21 cellular contexts compared by ENCODE assay signal in the genomic region with DNA sequence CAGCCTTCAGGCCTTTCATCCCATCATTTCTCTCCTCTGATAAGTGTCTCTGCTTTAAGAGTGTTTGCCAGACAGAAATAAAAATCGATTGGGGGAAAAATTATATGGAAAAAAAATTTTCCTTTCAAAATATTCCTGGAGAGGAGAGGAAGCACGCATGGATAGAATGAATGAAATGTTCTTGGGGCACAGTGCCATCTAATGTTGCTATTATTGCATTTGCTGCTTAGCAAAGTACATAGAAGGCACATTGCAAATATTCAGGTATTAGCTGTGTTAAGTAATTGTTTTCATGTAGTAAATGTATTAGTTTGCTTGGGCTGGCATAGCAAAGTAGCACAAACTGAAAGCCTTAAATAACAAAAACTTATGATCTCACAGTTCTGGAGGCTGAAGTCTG. TPM values are rescaled to one million over a fixed set of nuclear protein-coding genes. Genes with fewer than 3 reads are reported as not detected.
A peak's percentile ranks its signal among the peaks of the same experiment; 100 is the strongest.
DNase-seq lines count a peak whose midpoint lies in the region; ATAC-seq and TF ChIP-seq lines count a peak whose summit lies in the region.
"Had no signal": no experiment of that assay in that cellular context is flagged by ENCODE, and none has a peak within 500 bp of the region (broad histone marks: within the 10 kb centered on the region; RNA-seq: fewer than 3 reads in every experiment).

No MANE protein-coding gene starts in this region.

- peaks cover 8% of the 10 kb centered on the region for H3K79me2 ChIP-seq in hepatocyte

- POLR2A ChIA-PET in A673 (lab: Charles Lee; ENCODE audit: low non-redundant PET), result no interaction called here

- H3K27me3 ChIP-seq in hepatocyte (no peaks in the 10 kb centered on the region), A673 (replicated peaks; ENCODE audit: insufficient read depth, low read depth, low read length, poor library complexity) (no peaks in the 10 kb centered on the region)
- H3K27me3 ChIP-seq: suprapubic skin had no signal

- BruUV-seq in A673 (replicated peaks; lab: Mats Ljungman, UMichigan), result no TSS peak

- H3K9me3 ChIP-seq in hepatocyte (ENCODE audit: low read depth) (no peaks in the 10 kb centered on the region), A673 (ENCODE audit: low read depth, low read length, poor library complexity, severe bottlenecking) (no peaks in the 10 kb centered on the region)
- H3K9me3 ChIP-seq: suprapubic skin had no signal

- CTCF ChIA-PET in A673 (lab: Charles Lee), result no interaction called here

- H3K27ac ChIP-seq in hepatocyte (no peak overlapping the region), A673 (ENCODE audit: low read depth, low read length, poor library complexity, severe bottlenecking) (no peak overlapping the region)
- H3K27ac ChIP-seq: suprapubic skin had no signal

- DNase-seq in AG10803 (ENCODE audit: low read depth), result peak; percentile 61
- no peak for DNase-seq in HFF-Myc (ENCODE audit: extremely low read depth, low read depth)
- no peak for DNase-seq in hepatocyte (ENCODE audit: low spot score)
- DNase-seq in A673 (ENCODE audit: low spot score), result no peak
- DNase-seq in superior temporal gyrus (ENCODE audit: extremely low spot score), result no peak
- no peak for DNase-seq in GM20000 (ENCODE audit: low spot score)
- DNase-seq: activated CD4-positive, alpha-beta T cell treated with anti-CD3 and anti-CD28 coated beads for 4 hours; DND-41; effector memory CD4-positive, alpha-beta T cell; foreskin melanocyte; NCI-H1048; retina; stimulated activated CD4-positive, alpha-beta T cell treated with anti-CD3 and anti-CD28 coated beads, Interleukin-2, amount 100 ng/mL, for 24 hours; T1000 had no signal

- peaks cover 25% of the 10 kb centered on the region for H3K4me1 ChIP-seq in hepatocyte (ENCODE audit: insufficient read depth)
- no peaks in the 10 kb centered on the region for H3K4me1 ChIP-seq in A673 (ENCODE audit: insufficient read depth, low read length, poor library complexity, severe bottlenecking)
- H3K4me1 ChIP-seq: suprapubic skin had no signal

- ATAC-seq in SK-N-SH treated with all-trans-retinoic acid at 6 μM for 48 hours (peak; percentile 56), HG02798 (IDR thresholded peaks at IDR 0.05; ENCODE audit: poor library complexity, unreplicated experiment) (no peak)
- ATAC-seq: activated naive CD4-positive, alpha-beta T cell treated with anti-CD3 and anti-CD28 coated beads, Interleukin-2, amount 50 U/mL, for 72 hours; HepG2; natural killer cell treated with Interleukin-12 subunit alpha and Interleukin-12 subunit beta and Interleukin-15 and Interleukin-18, amount 100 ng/mL, for 72 hours had no signal

- 86% methylated on average over 2 of the region's 2 CpGs for WGBS in hepatocyte (ENCODE audit: low lambda C conversion rate, missing lambda C conversion rate)

- intact Hi-C loops in A673 (cut with micrococcal nuclease; ENCODE audit: unreplicated experiment), result no loop called here

- no peaks in the 10 kb centered on the region for H4K20me1 ChIP-seq in hepatocyte (ENCODE audit: insufficient read depth, poor library complexity, severe bottlenecking)

- H3K36me3 ChIP-seq in hepatocyte (replicated peaks; ENCODE audit: insufficient read depth, low read depth), result no peaks in the 10 kb centered on the region
- H3K36me3 ChIP-seq in A673 (ENCODE audit: insufficient read depth, low read length, poor library complexity, severe bottlenecking), result no peaks in the 10 kb centered on the region
- H3K36me3 ChIP-seq: suprapubic skin had no signal

- no peak overlapping the region for H2AFZ ChIP-seq in hepatocyte

- TF ChIP-seq CTCF in AG10803 (conservative IDR thresholded peaks at IDR 0.05; ENCODE audit: low read length) (no peak), HFF-Myc (IDR thresholded peaks at IDR 0.05; ENCODE audit: low read depth, low read length, missing control alignments) (no peak), hepatocyte (IDR thresholded peaks at IDR 0.05; ENCODE audit: poor library complexity) (peak; percentile 16), A673 (conservative IDR thresholded peaks at IDR 0.05; ENCODE audit: low read depth, low read length) (no peak), GM20000 (IDR thresholded peaks at IDR 0.05; ENCODE audit: extremely low read depth, missing control alignments) (no peak)

- H3K4me3 ChIP-seq in AG10803 (ENCODE audit: low read length), result no peak overlapping the region
- H3K4me3 ChIP-seq in HFF-Myc (replicated peaks; ENCODE audit: low read depth, low read length), result peak overlapping the region; percentile 14
- no peak overlapping the region for H3K4me3 ChIP-seq in hepatocyte
- no peak overlapping the region for H3K4me3 ChIP-seq in A673 (ENCODE audit: low read depth, low read length, poor library complexity, severe bottlenecking)
- H3K4me3 ChIP-seq: suprapubic skin had no signal

- no peaks in the 10 kb centered on the region for H3K9me2 ChIP-seq in hepatocyte (replicated peaks; ENCODE audit: insufficient read depth)

- H3K4me2 ChIP-seq in hepatocyte, result no peak overlapping the region

TF ChIP-seq in SK-N-SH treated with all-trans-retinoic acid at 6 μM for 48 hours, 23 proteins besides CTCF, POLR2A, EP300 and RAD21:
- TF ChIP-seq, protein P1, sequence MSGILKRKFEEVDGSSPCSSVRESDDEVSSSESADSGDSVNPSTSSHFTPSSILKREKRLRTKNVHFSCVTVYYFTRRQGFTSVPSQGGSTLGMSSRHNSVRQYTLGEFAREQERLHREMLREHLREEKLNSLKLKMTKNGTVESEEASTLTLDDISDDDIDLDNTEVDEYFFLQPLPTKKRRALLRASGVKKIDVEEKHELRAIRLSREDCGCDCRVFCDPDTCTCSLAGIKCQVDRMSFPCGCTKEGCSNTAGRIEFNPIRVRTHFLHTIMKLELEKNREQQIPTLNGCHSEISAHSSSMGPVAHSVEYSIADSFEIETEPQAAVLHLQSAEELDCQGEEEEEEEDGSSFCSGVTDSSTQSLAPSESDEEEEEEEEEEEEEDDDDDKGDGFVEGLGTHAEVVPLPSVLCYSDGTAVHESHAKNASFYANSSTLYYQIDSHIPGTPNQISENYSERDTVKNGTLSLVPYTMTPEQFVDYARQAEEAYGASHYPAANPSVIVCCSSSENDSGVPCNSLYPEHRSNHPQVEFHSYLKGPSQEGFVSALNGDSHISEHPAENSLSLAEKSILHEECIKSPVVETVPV (CRISPR knock-in tag; IDR thresholded peaks at IDR 0.05), result no peak
- TF ChIP-seq GLIS3 (CRISPR knock-in tag; IDR thresholded peaks at IDR 0.05), result no peak
- TF ChIP-seq CSDC2 (CRISPR knock-in tag; IDR thresholded peaks at IDR 0.05), result no peak
- no peak for TF ChIP-seq ZFP3 (CRISPR knock-in tag; IDR thresholded peaks at IDR 0.05)
- TF ChIP-seq ZNF70 (CRISPR knock-in tag; IDR thresholded peaks at IDR 0.05), result no peak

RNA-seq across cellular contexts. Expression of a gene that starts 18.1 kb away (rescaled TPM):
- total RNA-seq in hepatocyte (7.0 and 8.1 TPM in 2 replicates), A673 (2021) (0.32 and 0.33 TPM in 2 replicates)
- polyA plus RNA-seq in hepatocyte, result 2.0 and 3.1 TPM in 2 replicates
- total RNA-seq: lung microvascular endothelial cell; natural killer cell treated with Interleukin-12 subunit alpha and Interleukin-12 subunit beta and Interleukin-15 and Interleukin-18, amount 100 ng/mL, for 72 hours had no signal
